17 cellular contexts compared by ENCODE assay signal in the genomic region with DNA sequence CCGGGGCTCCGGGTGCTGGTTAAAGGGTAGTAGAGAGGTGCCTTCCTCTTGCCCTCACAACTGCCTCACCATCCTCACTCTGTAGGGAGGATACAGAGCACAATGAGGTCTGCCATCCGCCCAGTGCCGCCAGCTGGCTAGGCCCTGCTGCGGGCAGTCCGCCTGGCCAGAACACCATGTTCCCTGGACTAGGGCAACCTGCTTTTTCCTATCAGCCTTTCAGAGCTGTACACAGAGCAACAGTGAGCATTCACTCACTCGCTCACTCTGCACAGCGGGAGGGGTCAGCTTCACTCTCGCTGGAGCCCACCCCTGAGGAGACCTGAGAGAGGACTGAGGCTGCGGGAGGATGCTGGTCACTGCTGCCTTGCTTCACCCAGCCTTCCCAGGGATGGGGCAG.
"Had no signal": no experiment of that assay in that cellular context is flagged by ENCODE, and none has a peak within 500 bp of the region (broad histone marks: within the 10 kb centered on the region; RNA-seq: fewer than 3 reads in every experiment).

No MANE protein-coding gene starts in this region.

- H3K27ac ChIP-seq: adrenal gland, foreskin keratinocyte, neutrophil, prostate gland, sigmoid colon, suprapubic skin, upper lobe of right lung had no signal

- ATAC-seq: foreskin keratinocyte; naive thymus-derived CD4-positive, alpha-beta T cell; stimulated activated naive B cell treated with anti-CD40 and anti-IgM and Interleukin-4, amounts not matched to agents 10 μg/mL and 1 μg/mL and 100 μg/mL, for 72 hours; upper lobe of right lung had no signal

- H3K4me1 Mint-ChIP-seq: activated naive CD4-positive, alpha-beta T cell treated with anti-CD3 and anti-CD28 coated beads, Interleukin-2, amount 10 ng/mL, durations not matched to agents 7 days and 5 days; naive thymus-derived CD4-positive, alpha-beta T cell; stimulated activated naive B cell treated with anti-CD40 and anti-IgM and Interleukin-4, amounts not matched to agents 10 μg/mL and 1 μg/mL and 100 μg/mL, for 72 hours had no signal

- H3K9me3 Mint-ChIP-seq: activated naive CD4-positive, alpha-beta T cell treated with anti-CD3 and anti-CD28 coated beads, Interleukin-2, amount 10 ng/mL, durations not matched to agents 7 days and 5 days; activated T-helper 2 cell treated with anti-CD3 and anti-CD28 coated beads, Interferon-gamma antibody, Interleukin-2, Interleukin-4, amounts not matched to agents 10 μg/mL and 5 μg/mL and 100 μg/mL, durations not matched to agents 14 hours and 24 hours and 36 hours; brain; T-helper 1 cell treated with Interleukin-12 subunit alpha and Interleukin-12 subunit beta and Interleukin-4 antibody, amounts not matched to agents 30 μg/mL and 1 μg/mL, for 36 hours had no signal

- H3K4me3 Mint-ChIP-seq: activated naive CD4-positive, alpha-beta T cell treated with anti-CD3 and anti-CD28 coated beads, Interleukin-2, amount 10 ng/mL, durations not matched to agents 7 days and 5 days; brain; naive thymus-derived CD4-positive, alpha-beta T cell; stimulated activated naive B cell treated with anti-CD40 and anti-IgM and Interleukin-4, amounts not matched to agents 10 μg/mL and 1 μg/mL and 100 μg/mL, for 72 hours; T-helper 1 cell treated with Interleukin-12 subunit alpha and Interleukin-12 subunit beta and Interleukin-4 antibody, amounts not matched to agents 30 μg/mL and 1 μg/mL, for 36 hours had no signal

- H3K27ac Mint-ChIP-seq: activated naive CD4-positive, alpha-beta T cell treated with anti-CD3 and anti-CD28 coated beads, Interleukin-2, amount 10 ng/mL, durations not matched to agents 7 days and 5 days; activated T-helper 2 cell treated with anti-CD3 and anti-CD28 coated beads, Interferon-gamma antibody, Interleukin-2, Interleukin-4, amounts not matched to agents 10 μg/mL and 5 μg/mL and 100 μg/mL, durations not matched to agents 14 hours and 24 hours and 36 hours; brain; naive thymus-derived CD4-positive, alpha-beta T cell; stimulated activated naive B cell treated with anti-CD40 and anti-IgM and Interleukin-4, amounts not matched to agents 10 μg/mL and 1 μg/mL and 100 μg/mL, for 72 hours; T-helper 1 cell treated with Interleukin-12 subunit alpha and Interleukin-12 subunit beta and Interleukin-4 antibody, amounts not matched to agents 30 μg/mL and 1 μg/mL, for 36 hours had no signal

- H3K27me3 Mint-ChIP-seq: naive thymus-derived CD4-positive, alpha-beta T cell had no signal

- H3K36me3 Mint-ChIP-seq: activated naive CD4-positive, alpha-beta T cell treated with anti-CD3 and anti-CD28 coated beads, Interleukin-2, amount 10 ng/mL, durations not matched to agents 7 days and 5 days; naive thymus-derived CD4-positive, alpha-beta T cell had no signal

- DNase-seq: activated CD4-positive, alpha-beta T cell treated with anti-CD3 and anti-CD28 coated beads, Interleukin-2, amount 50 U/mL, for 1 hour; activated naive CD4-positive, alpha-beta T cell treated with anti-CD3 and anti-CD28 coated beads, Interleukin-2, amount 10 ng/mL, durations not matched to agents 7 days and 5 days; activated T-cell treated with anti-CD3 and anti-CD28 coated beads for 4 hours; adrenal gland; foreskin keratinocyte; kidney glomerular epithelial cell; naive thymus-derived CD4-positive, alpha-beta T cell; sigmoid colon; stimulated activated CD4-positive, alpha-beta T cell treated with anti-CD3 and anti-CD28 coated beads, Interleukin-2, amount 100 ng/mL, for 24 hours; stimulated activated naive B cell treated with anti-CD40 and anti-IgM and Interleukin-4, amounts not matched to agents 10 μg/mL and 1 μg/mL and 100 μg/mL, for 72 hours; upper lobe of right lung had no signal
